ENCODE assay signal across 14 cellular contexts in the genomic region with DNA sequence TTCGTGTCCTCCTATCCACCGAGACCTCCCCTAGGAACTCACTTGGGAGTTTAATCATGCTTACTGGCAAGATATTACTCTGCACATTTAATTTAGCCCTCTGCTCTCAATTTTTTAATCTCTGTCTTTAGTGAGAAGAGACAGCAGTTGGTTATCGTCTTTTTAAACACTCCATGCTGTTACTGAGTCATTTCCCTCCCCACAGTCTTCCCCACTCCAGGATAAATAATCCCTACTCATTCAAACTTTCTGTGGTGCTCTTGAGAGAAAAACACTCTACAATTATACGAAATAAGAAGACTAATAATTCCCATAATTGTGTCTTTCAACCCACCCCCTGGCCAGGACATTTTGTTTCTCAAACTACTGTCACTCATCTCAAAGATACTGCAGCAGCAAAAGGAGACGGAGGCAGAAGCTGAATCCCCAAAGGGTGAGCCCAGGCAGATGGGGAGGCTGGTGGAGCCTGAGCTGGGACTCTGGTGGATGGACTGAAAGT.
DNase-seq lines count a peak whose midpoint lies in the region; ATAC-seq and TF ChIP-seq lines count a peak whose summit lies in the region.
"Had no signal": no experiment of that assay in that cellular context is flagged by ENCODE, and none has a peak within 500 bp of the region (broad histone marks: within the 10 kb centered on the region; RNA-seq: fewer than 3 reads in every experiment).

No MANE protein-coding gene starts in this region.

- WGBS in IMR-90 (ENCODE audit: extremely low coverage in 2 of 2, insufficient read length in 1 of 2), 2 experiments = no CpG with 5 or more reads among the region's 5 CpGs

- no peaks in the 10 kb centered on the region for H3K27me3 ChIP-seq in IMR-90 (ENCODE audit: control insufficient read depth, insufficient read depth, low read length)
- H3K27me3 ChIP-seq: breast epithelium had no signal

- peak overlapping the region; percentile 74 for H2AK5ac ChIP-seq in IMR-90 (ENCODE audit: low read depth, low read length)

- peaks cover 0 to 5% of the 10 kb centered on the region in 2 experiments; a peak in 1 of 4 replicates for H3K79me1 ChIP-seq in IMR-90 (ENCODE audit: low read depth in 1 of 2, low read length in 2 of 2)

- DNase-seq in IMR-90 = peak; percentile 65
- DNase-seq in astrocyte of the spinal cord (ENCODE audit: low read depth, low spot score) = peak; percentile 60
- DNase-seq in left ventricle myocardium superior = no peak
- DNase-seq in stromal cell of bone marrow (ENCODE audit: low read depth) = peak; percentile 51
- no peak for DNase-seq in mucosa of descending colon
- DNase-seq in mesenteric fat pad (ENCODE audit: low spot score) = no peak
- DNase-seq: activated B cell treated with CpG ODN at 0.5 μM for 24 hours; activated naive CD4-positive, alpha-beta T cell treated with Interleukin-2 at 50 U/mL for 16 hours; CD4-positive, alpha-beta T cell; effector memory CD4-positive, alpha-beta T cell; NCI-H1092 treated with DMSO at 0.1 percent for 48 hours; NCI-H345 had no signal

- peak overlapping the region; percentile 42 for H2BK5ac ChIP-seq in IMR-90 (ENCODE audit: low read depth, low read length, poor library complexity, severe bottlenecking)

- peak overlapping the region; percentile 45 for H3K18ac ChIP-seq in IMR-90 (ENCODE audit: low read depth, low read length)

- peak overlapping the region; percentile 51 for H3K4me2 ChIP-seq in IMR-90 (ENCODE audit: low read depth, low read length)

- H2BK20ac ChIP-seq in IMR-90 (ENCODE audit: low read depth, low read length) = peak overlapping the region; percentile 92

- CTCF ChIA-PET in IMR-90 (lab: Yijun Ruan, JAX) = interaction anchor here (1.0 kb wide), 1 partner anchor 10 kb away, joined by 3 read pairs; no protein-coding TSS in a partner anchor

- peak overlapping the region; percentile 92 for H3K4ac ChIP-seq in IMR-90 (ENCODE audit: low read depth, low read length)

- H3K56ac ChIP-seq in IMR-90 (ENCODE audit: extremely low read depth, insufficient read depth, low read length) = 0 out of 2 replicates have a peak overlapping the region, but pooled peaks have one; percentile 47

- H2BK15ac ChIP-seq in IMR-90 (ENCODE audit: low read depth, low read length) = peak overlapping the region; percentile 70; the same call in 2 of the 3 replicates

- ATAC-seq in IMR-90 (ENCODE audit: low read depth) = peak; percentile 91
- ATAC-seq in left ventricle myocardium superior = peak; percentile 52
- no peak for ATAC-seq in activated T-helper 17 cell treated with anti-CD3 and anti-CD28 coated beads, Interleukin-2, amount 50 U/mL, for 72 hours (replicated peaks)
- ATAC-seq in mucosa of descending colon = no peak

- H3K14ac ChIP-seq in IMR-90 (replicated peaks; ENCODE audit: low read depth, low read length) = peak overlapping the region; percentile 86

- peak overlapping the region; percentile 85; the same call in 1 of the 2 replicates for H3K23ac ChIP-seq in IMR-90 (ENCODE audit: low read depth, low read length)

- POLR2A ChIA-PET in IMR-90 (lab: Charles Lee; ENCODE audit: unreplicated experiment) = no interaction called here

- no TSS peak for BruUV-seq in IMR-90 (replicated peaks; lab: Mats Ljungman, UMichigan)

- peaks cover 9% of the 10 kb centered on the region for H3K9me1 ChIP-seq in IMR-90 (ENCODE audit: insufficient read depth, low read length)

- H3K4me1 ChIP-seq in IMR-90 (ENCODE audit: control insufficient read depth, insufficient read depth, low read length) (peaks cover 9% of the 10 kb centered on the region), mucosa of descending colon (ENCODE audit: low read depth) (no peaks in the 10 kb centered on the region)
- H3K4me1 ChIP-seq: breast epithelium had no signal

- dilution Hi-C loops in IMR-90 (cut with HindIII; ENCODE audit: low sequenced_read_pairs, unreplicated experiment) = no loop called here

- in situ Hi-C loops in IMR-90 (cut with MboI; ENCODE audit: low sequenced_read_pairs) = no loop called here
- in situ Hi-C loops in astrocyte of the spinal cord (cut with HindIII; ENCODE audit: low sequenced_read_pairs) = no loop called here

- no peak overlapping the region for H3K9ac ChIP-seq in IMR-90 (ENCODE audit: low read depth, low read length)

- peak overlapping the region; percentile 61; the same call in 1 of the 2 replicates for H4K91ac ChIP-seq in IMR-90 (ENCODE audit: insufficient read depth, low read depth, low read length)

- peak overlapping the region; percentile 87 for H2AFZ ChIP-seq in IMR-90 (replicated peaks; ENCODE audit: low read length, poor library complexity)

- H2AK9ac ChIP-seq in IMR-90 (replicated peaks; ENCODE audit: low read depth, low read length, poor library complexity) = peak overlapping the region; percentile 74

- no peak overlapping the region for H3K4me3 Mint-ChIP-seq in activated T-helper 17 cell treated with anti-CD3 and anti-CD28 coated beads, Interleukin-2, amount 50 U/mL, for 72 hours
- H3K4me3 Mint-ChIP-seq: activated B cell treated with CpG ODN at 0.5 μM for 24 hours; CD4-positive, alpha-beta T cell had no signal

- H3K9me3 ChIP-seq in IMR-90 (ENCODE audit: control insufficient read depth, insufficient read depth, low read length) (no peaks in the 10 kb centered on the region), mucosa of descending colon (no peaks in the 10 kb centered on the region)
- H3K9me3 ChIP-seq: breast epithelium had no signal

- H4K5ac ChIP-seq in IMR-90 (ENCODE audit: low read depth, low read length) = peak overlapping the region; percentile 58

- H3K27ac ChIP-seq in IMR-90 (ENCODE audit: insufficient read depth, low read length) = peak overlapping the region; percentile 14
- H3K27ac ChIP-seq: breast epithelium had no signal

- TF ChIP-seq RAD21 in IMR-90 (IDR thresholded peaks at IDR 0.05; ENCODE audit: low read length) = no peak

- intact Hi-C loops in IMR-90 (cut with micrococcal nuclease) (no loop called here), left ventricle myocardium superior (cut with micrococcal nuclease) (no loop called here), mucosa of descending colon (cut with DNase I, micrococcal nuclease) (no loop called here)

- H3K36me3 Mint-ChIP-seq in activated T-helper 17 cell treated with anti-CD3 and anti-CD28 coated beads, Interleukin-2, amount 50 U/mL, for 72 hours (ENCODE audit: low read depth) = peaks cover 4% of the 10 kb centered on the region

- no peaks in the 10 kb centered on the region for H4K20me1 ChIP-seq in IMR-90 (ENCODE audit: insufficient read depth, low read length)

- H4K8ac ChIP-seq in IMR-90 (ENCODE audit: low read depth in 2 of 2, low read length in 2 of 2) = peak overlapping the region; percentile 36 to 69; a peak in 3 of 4 replicates

- no peak overlapping the region for H3K4me3 ChIP-seq in IMR-90 (ENCODE audit: insufficient read depth, low read depth, low read length)
- no peak overlapping the region for H3K4me3 ChIP-seq in astrocyte of the spinal cord (ENCODE audit: low read depth, low read length)
- no peak overlapping the region for H3K4me3 ChIP-seq in mucosa of descending colon
- H3K4me3 ChIP-seq: breast epithelium had no signal

- H3K27ac Mint-ChIP-seq in activated T-helper 17 cell treated with anti-CD3 and anti-CD28 coated beads, Interleukin-2, amount 50 U/mL, for 72 hours = no peak overlapping the region
- H3K27ac Mint-ChIP-seq: activated B cell treated with CpG ODN at 0.5 μM for 24 hours; CD4-positive, alpha-beta T cell had no signal

- no peaks in the 10 kb centered on the region for H3K9me3 Mint-ChIP-seq in activated T-helper 17 cell treated with anti-CD3 and anti-CD28 coated beads, Interleukin-2, amount 50 U/mL, for 72 hours
- H3K9me3 Mint-ChIP-seq: activated B cell treated with CpG ODN at 0.5 μM for 24 hours; CD4-positive, alpha-beta T cell had no signal

- no peaks in the 10 kb centered on the region for H3K27me3 Mint-ChIP-seq in activated T-helper 17 cell treated with anti-CD3 and anti-CD28 coated beads, Interleukin-2, amount 50 U/mL, for 72 hours
- H3K27me3 Mint-ChIP-seq: activated B cell treated with CpG ODN at 0.5 μM for 24 hours; CD4-positive, alpha-beta T cell had no signal

- peaks cover 6% of the 10 kb centered on the region for H3K4me1 Mint-ChIP-seq in activated T-helper 17 cell treated with anti-CD3 and anti-CD28 coated beads, Interleukin-2, amount 50 U/mL, for 72 hours
- H3K4me1 Mint-ChIP-seq: activated B cell treated with CpG ODN at 0.5 μM for 24 hours had no signal

- TF ChIP-seq CTCF in IMR-90 (conservative IDR thresholded peaks at IDR 0.05; ENCODE audit: low read depth, low read length) (no peak), astrocyte of the spinal cord (IDR thresholded peaks at IDR 0.05; ENCODE audit: low read depth, low read length) (no peak), mucosa of descending colon (IDR thresholded peaks at IDR 0.05) (no peak)

- H2BK120ac ChIP-seq in IMR-90 (ENCODE audit: low read depth, low read length) = peak overlapping the region; percentile 82

- TF ChIP-seq POLR2A in IMR-90 (IDR thresholded peaks at IDR 0.05; ENCODE audit: low read depth, low read length) = no peak

- H3K36me3 ChIP-seq in IMR-90 (ENCODE audit: control insufficient read depth, insufficient read depth, low read length) (no peaks in the 10 kb centered on the region), mucosa of descending colon (ENCODE audit: low read depth) (no peaks in the 10 kb centered on the region)
- H3K36me3 ChIP-seq: breast epithelium had no signal

TF ChIP-seq in IMR-90, 13 proteins besides CTCF, POLR2A, EP300 and RAD21 (continues in another document):
- no peak for TF ChIP-seq NFE2L2 (IDR thresholded peaks at IDR 0.05; ENCODE audit: low read depth, low read length)
- TF ChIP-seq, protein P1, sequence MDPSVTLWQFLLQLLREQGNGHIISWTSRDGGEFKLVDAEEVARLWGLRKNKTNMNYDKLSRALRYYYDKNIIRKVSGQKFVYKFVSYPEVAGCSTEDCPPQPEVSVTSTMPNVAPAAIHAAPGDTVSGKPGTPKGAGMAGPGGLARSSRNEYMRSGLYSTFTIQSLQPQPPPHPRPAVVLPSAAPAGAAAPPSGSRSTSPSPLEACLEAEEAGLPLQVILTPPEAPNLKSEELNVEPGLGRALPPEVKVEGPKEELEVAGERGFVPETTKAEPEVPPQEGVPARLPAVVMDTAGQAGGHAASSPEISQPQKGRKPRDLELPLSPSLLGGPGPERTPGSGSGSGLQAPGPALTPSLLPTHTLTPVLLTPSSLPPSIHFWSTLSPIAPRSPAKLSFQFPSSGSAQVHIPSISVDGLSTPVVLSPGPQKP (IDR thresholded peaks at IDR 0.05; ENCODE audit: borderline replicate concordance, low read depth, low read length) = no peak
- TF ChIP-seq SMC3 (IDR thresholded peaks at IDR 0.05; ENCODE audit: low read depth, low read length) = no peak
- TF ChIP-seq USF2 (IDR thresholded peaks at IDR 0.05; ENCODE audit: low read depth, low read length) = no peak
- no peak for TF ChIP-seq CHD1 (IDR thresholded peaks at IDR 0.05; ENCODE audit: low read depth, low read length)

Comparison
In these comparisons a context has a peak if more than half of its experiments do, and no peak if none do; other contexts are left out.
1. ATAC-seq: peak in IMR-90 (single experiment) and left ventricle myocardium superior (single experiment); none in activated T-helper 17 cell treated with anti-CD3 and anti-CD28 coated beads, Interleukin-2, amount 50 U/mL, for 72 hours (single experiment) and mucosa of descending colon (single experiment).
2. DNase-seq: peak in IMR-90 (single experiment), astrocyte of the spinal cord (single experiment) and stromal cell of bone marrow (single experiment); none in left ventricle myocardium superior (single experiment), mucosa of descending colon (0 of 3) and mesenteric fat pad (single experiment).